Comparison of ENCODE assay signal across 20 cellular contexts in the genomic region with DNA sequence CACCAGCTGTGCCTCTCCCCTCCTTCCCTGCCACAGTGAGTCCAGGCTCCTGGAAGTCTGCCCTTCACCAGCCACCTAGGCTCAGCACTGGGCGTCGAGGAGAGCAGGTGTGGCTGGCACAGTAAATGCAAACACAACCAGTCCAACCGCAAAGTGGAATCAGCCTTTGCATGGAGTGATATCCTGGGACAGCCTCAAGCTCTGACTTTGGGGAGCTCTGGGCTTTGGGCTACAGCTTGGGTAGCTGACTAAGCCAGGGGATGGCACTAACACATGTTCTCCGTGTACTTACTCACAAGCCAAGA.
DNase-seq lines count a peak whose midpoint lies in the region; ATAC-seq and TF ChIP-seq lines count a peak whose summit lies in the region.
"Had no signal": no experiment of that assay in that cellular context is flagged by ENCODE, and none has a peak within 500 bp of the region (broad histone marks: within the 10 kb centered on the region; RNA-seq: fewer than 3 reads in every experiment).

No MANE protein-coding gene starts in this region.

- CTCF ChIA-PET in PC-3 (lab: Charles Lee) = no interaction called here

- no peaks in the 10 kb centered on the region for H4K20me1 ChIP-seq in PC-3 (ENCODE audit: low read length)

- no peak overlapping the region for H3K27ac Mint-ChIP-seq in progenitor cell of endocrine pancreas
- H3K27ac Mint-ChIP-seq: activated naive CD8-positive, alpha-beta T cell; activated T-cell treated with anti-CD3 and anti-CD28 coated beads, Interleukin-2, amount 50 U/mL, for 72 hours had no signal

- H3K27ac ChIP-seq in PC-3 (ENCODE audit: low read length) = no peak overlapping the region
- H3K27ac ChIP-seq: PC-9, SK-N-MC, testis had no signal

- ATAC-seq in PC-3 (peak; percentile 49), GM18498 (IDR thresholded peaks at IDR 0.05; ENCODE audit: unreplicated experiment) (no peak), HG02852 (IDR thresholded peaks at IDR 0.05; ENCODE audit: unreplicated experiment) (no peak)
- ATAC-seq: activated CD4-positive, CD25-positive, alpha-beta regulatory T cell treated with anti-CD3 and anti-CD28 coated beads, Interleukin-2, amount 50 U/mL, for 24 hours; activated T-cell treated with anti-CD3 and anti-CD28 coated beads, Interleukin-2, amount 50 U/mL, for 72 hours had no signal

- H3K9ac ChIP-seq in PC-3 (ENCODE audit: low read length) = no peak overlapping the region

- no peaks in the 10 kb centered on the region for H3K36me3 Mint-ChIP-seq in progenitor cell of endocrine pancreas (ENCODE audit: insufficient read depth)

- peaks cover 10% of the 10 kb centered on the region for H3K27me3 Mint-ChIP-seq in progenitor cell of endocrine pancreas
- H3K27me3 Mint-ChIP-seq: activated naive CD8-positive, alpha-beta T cell had no signal

- BruUV-seq in PC-3 (replicated peaks; lab: Mats Ljungman, UMichigan) = no TSS peak

- no peak overlapping the region for H2AFZ ChIP-seq in PC-3 (ENCODE audit: low read length)
- H2AFZ ChIP-seq: PC-9 had no signal

- DNase-seq in NCI-H1092 treated with DMSO at 0.1 percent for 48 hours (lab: John Stamatoyannopoulos, UW) = peak; percentile 42
- no peak for DNase-seq in NCI-H1092 (lab: John Stamatoyannopoulos, UW)
- DNase-seq in NCI-H1105 treated with DMSO at 0.1 percent for 48 hours (lab: John Stamatoyannopoulos, UW) = peak; percentile 63
- DNase-seq in PC-3 = peak; percentile 66
- DNase-seq in mucosa of gallbladder (ENCODE audit: low spot score) = peak; percentile 42
- DNase-seq in progenitor cell of endocrine pancreas (ENCODE audit: low spot score, unreplicated experiment) = no peak
- DNase-seq: 8988T; activated CD8-positive, alpha-beta memory T cell treated with anti-CD3 and anti-CD28 coated beads for 24 hours; activated T-cell treated with anti-CD3 and anti-CD28 coated beads, Interleukin-2, amount 50 U/mL, for 72 hours; BE2C; foreskin melanocyte; kidney glomerular epithelial cell; PC-9; testis had no signal

- H3K4me3 Mint-ChIP-seq in progenitor cell of endocrine pancreas (ENCODE audit: low read depth) = no peak overlapping the region
- H3K4me3 Mint-ChIP-seq: activated naive CD8-positive, alpha-beta T cell; activated T-cell treated with anti-CD3 and anti-CD28 coated beads, Interleukin-2, amount 50 U/mL, for 72 hours; neural crest cell had no signal

- no peaks in the 10 kb centered on the region for H3K9me3 ChIP-seq in PC-3 (ENCODE audit: low read length)
- H3K9me3 ChIP-seq: BE2C, testis had no signal

- no peaks in the 10 kb centered on the region; the same call in 1 of the 2 replicates for H3K9me2 ChIP-seq in PC-3 (replicated peaks; ENCODE audit: low read length)

- TF ChIP-seq CTCF in PC-3 (conservative IDR thresholded peaks at IDR 0.05; ENCODE audit: low read depth, low read length) = no peak
- no peak for TF ChIP-seq CTCF in progenitor cell of endocrine pancreas (IDR thresholded peaks at IDR 0.05; ENCODE audit: unreplicated experiment)

- no peaks in the 10 kb centered on the region for H3K27me3 ChIP-seq in PC-3 (ENCODE audit: low read length)
- H3K27me3 ChIP-seq: BE2C, testis had no signal

- no peak overlapping the region for H3K4me3 ChIP-seq in PC-3 (ENCODE audit: low read length)
- H3K4me3 ChIP-seq: PC-9, SK-N-MC, testis had no signal

- H3K4me1 ChIP-seq in PC-3 (ENCODE audit: insufficient read depth, low read length) = 0 out of 2 replicates have a peak, but pooled peaks cover 6% of the 10 kb centered on the region
- H3K4me1 ChIP-seq: BE2C, testis had no signal

- POLR2A ChIA-PET in PC-3 (lab: Charles Lee; ENCODE audit: unreplicated experiment) = no interaction called here

- intact Hi-C loops in PC-3 (cut with micrococcal nuclease) = no loop called here

- no peaks in the 10 kb centered on the region for H3K79me2 ChIP-seq in PC-3 (ENCODE audit: low read length)

- H3K4me2 ChIP-seq in PC-3 (ENCODE audit: low read length) = no peak overlapping the region
- H3K4me2 ChIP-seq: PC-9 had no signal

- H3F3A ChIP-seq in PC-3 (ENCODE audit: low read length, unreplicated experiment) = no peaks in the 10 kb centered on the region

- H3K36me3 ChIP-seq in PC-3 (ENCODE audit: low read depth, low read length) = 0 out of 2 replicates have a peak, but pooled peaks cover 2% of the 10 kb centered on the region
- H3K36me3 ChIP-seq: BE2C had no signal

- peaks cover 4% of the 10 kb centered on the region for H3K9me3 Mint-ChIP-seq in progenitor cell of endocrine pancreas (ENCODE audit: low read depth)
- H3K9me3 Mint-ChIP-seq: neural crest cell had no signal

- H3K4me1 Mint-ChIP-seq in progenitor cell of endocrine pancreas (ENCODE audit: low read depth) = peaks cover 9% of the 10 kb centered on the region
- H3K4me1 Mint-ChIP-seq: neural crest cell had no signal

Comparison
In these comparisons a context has a peak if more than half of its experiments do, and no peak if none do; other contexts are left out.
1. DNase-seq: peak in NCI-H1092 treated with DMSO at 0.1 percent for 48 hours (single experiment), NCI-H1105 treated with DMSO at 0.1 percent for 48 hours (single experiment), PC-3 (single experiment) and mucosa of gallbladder (single experiment); none in NCI-H1092 (single experiment) and progenitor cell of endocrine pancreas (single experiment).